ENCODE assay signal across 13 cellular contexts in genomic region chr13:46126074-46126473, GRCh38. TPM values are rescaled to one million over a fixed set of nuclear protein-coding genes. Genes with fewer than 3 reads are reported as not detected.
A peak's percentile ranks its signal among the peaks of the same experiment; 100 is the strongest.
DNase-seq lines count a peak whose midpoint lies in the region; ATAC-seq, FAIRE-seq and TF ChIP-seq lines count a peak whose summit lies in the region.
"Had no signal": no experiment of that assay in that cellular context is flagged by ENCODE, and none has a peak within 500 bp of the region (broad histone marks: within the 10 kb centered on the region; RNA-seq: fewer than 3 reads in every experiment).

No MANE protein-coding gene starts in this region.

- TF ChIP-seq CTCF in activated CD8-positive, alpha-beta T cell treated with anti-CD3 and anti-CD28 coated beads for 36 hours (IDR thresholded peaks at IDR 0.05) = no peak
- no peak for TF ChIP-seq CTCF in stomach (IDR thresholded peaks at IDR 0.05)

- H3K27ac Mint-ChIP-seq in T-helper 2 cell treated with Interferon-gamma antibody and Interleukin-4, amounts not matched to agents 5 μg/mL and 100 μg/mL, for 36 hours = peak overlapping the region; percentile 75
- H3K27ac Mint-ChIP-seq in activated CD8-positive, alpha-beta T cell treated with anti-CD3 and anti-CD28 coated beads for 36 hours = peak overlapping the region; percentile 64
- peak overlapping the region; percentile 75 to 98 (median 94) for H3K27ac Mint-ChIP-seq in naive thymus-derived CD4-positive, alpha-beta T cell

- 42 to 61% (median 44%) methylated on average over 2 of the region's 2 CpGs for WGBS in stomach, 5 donors

- peak overlapping the region; percentile 66 for H3K27ac ChIP-seq in naive thymus-derived CD4-positive, alpha-beta T cell (ENCODE audit: low read depth, low read length)
- H3K27ac ChIP-seq in stomach = no peak overlapping the region
- H3K27ac ChIP-seq: A549, left lung, psoas muscle, suprapubic skin had no signal

- no peaks in the 10 kb centered on the region for H3K9me3 Mint-ChIP-seq in T-helper 2 cell treated with Interferon-gamma antibody and Interleukin-4, amounts not matched to agents 5 μg/mL and 100 μg/mL, for 36 hours
- H3K9me3 Mint-ChIP-seq in activated CD8-positive, alpha-beta T cell treated with anti-CD3 and anti-CD28 coated beads for 36 hours = no peaks in the 10 kb centered on the region
- H3K9me3 Mint-ChIP-seq in naive thymus-derived CD4-positive, alpha-beta T cell = no peaks in the 10 kb centered on the region
- H3K9me3 Mint-ChIP-seq: brain had no signal

- H3K4me1 Mint-ChIP-seq in T-helper 2 cell treated with Interferon-gamma antibody and Interleukin-4, amounts not matched to agents 5 μg/mL and 100 μg/mL, for 36 hours (ENCODE audit: low read depth) = peaks cover 32% of the 10 kb centered on the region
- peaks cover 35% of the 10 kb centered on the region for H3K4me1 Mint-ChIP-seq in activated CD8-positive, alpha-beta T cell treated with anti-CD3 and anti-CD28 coated beads for 36 hours (ENCODE audit: low read depth)
- peaks cover 37 to 61% (median 56%) of the 10 kb centered on the region in 7 donors for H3K4me1 Mint-ChIP-seq in naive thymus-derived CD4-positive, alpha-beta T cell

- TF ChIP-seq EP300 in stomach (IDR thresholded peaks at IDR 0.05) = no peak

- intact Hi-C loops in activated CD8-positive, alpha-beta T cell treated with anti-CD3 and anti-CD28 coated beads for 36 hours (cut with micrococcal nuclease) = loop anchor here (10.0 kb wide), 1 partner anchor 71 kb away; the partner anchor contains the start of gene ZC3H13
- intact Hi-C loops in naive thymus-derived CD4-positive, alpha-beta T cell (cut with micrococcal nuclease) = loop anchor here (1.0 to 10.0 kb wide), 12 partner anchors 33 to 615 kb away; partner anchors contain the start of gene ZC3H13 (in 2 of the 2)
- intact Hi-C loops in stomach (cut with DNase I; ENCODE audit: low total_unique reads) = no loop called here

- ATAC-seq in activated CD8-positive, alpha-beta T cell treated with anti-CD3 and anti-CD28 coated beads for 36 hours = no peak
- ATAC-seq in naive thymus-derived CD4-positive, alpha-beta T cell = peak; percentile 8

- DNase-seq in T-helper 2 cell treated with Interferon-gamma antibody and Interleukin-4, amounts not matched to agents 5 μg/mL and 100 μg/mL, for 36 hours (ENCODE audit: low spot score) = no peak
- no peak for DNase-seq in T-helper 2 cell
- DNase-seq in GF-D8 (lab: John Stamatoyannopoulos, UW) = peak; percentile 59
- no peak for DNase-seq in activated CD8-positive, alpha-beta T cell treated with anti-CD3 and anti-CD28 coated beads for 36 hours
- peak in 1 of 9 donors; percentile 1 for DNase-seq in naive thymus-derived CD4-positive, alpha-beta T cell
- no peak for DNase-seq in stomach
- no peak for DNase-seq in stimulated activated CD4-positive, alpha-beta T cell treated with anti-CD3 and anti-CD28 coated beads, Interleukin-4, amount 100 ng/mL, for 4 hours
- no peak for DNase-seq in RCC 7860 (ENCODE audit: low spot score)

- TF ChIP-seq POLR2A in stomach (IDR thresholded peaks at IDR 0.05) = no peak

- H3K4me3 ChIP-seq in naive thymus-derived CD4-positive, alpha-beta T cell (ENCODE audit: low read length) = no peak overlapping the region
- no peak overlapping the region for H3K4me3 ChIP-seq in stomach
- H3K4me3 ChIP-seq: A549, left lung, psoas muscle, suprapubic skin had no signal

- no peaks in the 10 kb centered on the region for H3K27me3 Mint-ChIP-seq in T-helper 2 cell treated with Interferon-gamma antibody and Interleukin-4, amounts not matched to agents 5 μg/mL and 100 μg/mL, for 36 hours (ENCODE audit: low read depth)
- no peaks in the 10 kb centered on the region for H3K27me3 Mint-ChIP-seq in activated CD8-positive, alpha-beta T cell treated with anti-CD3 and anti-CD28 coated beads for 36 hours
- H3K27me3 Mint-ChIP-seq in naive thymus-derived CD4-positive, alpha-beta T cell = peaks cover 0 to 2% (median 0%) of the 10 kb centered on the region in 5 donors

- no peak for FAIRE-seq in RCC 7860 (lab: Jason Lieb, UNC)
- FAIRE-seq: A549 had no signal

- POLR2A ChIA-PET in activated CD8-positive, alpha-beta T cell treated with anti-CD3 and anti-CD28 coated beads for 36 hours (lab: Charles Lee) = interaction anchor here (0.8 to 3.5 kb wide), 8 partner anchors 10 to 185 kb away, joined by 3 to 13 read pairs (median 4); partner anchors contain the start of gene ZC3H13
- POLR2A ChIA-PET in naive thymus-derived CD4-positive, alpha-beta T cell (lab: Charles Lee) = interaction anchor here (0.6 to 2.3 kb wide), 7 partner anchors 9 to 195 kb away, joined by 3 to 13 read pairs (median 5); partner anchors contain the start of gene ZC3H13

- H3K36me3 ChIP-seq in naive thymus-derived CD4-positive, alpha-beta T cell (ENCODE audit: control insufficient read depth in 2 of 3, insufficient read depth in 3 of 3, low read length in 3 of 3) = peaks cover 15 to 51% (median 42%) of the 10 kb centered on the region in 3 experiments
- peaks cover 0 to 19% (median 4%) of the 10 kb centered on the region in 4 donors for H3K36me3 ChIP-seq in stomach
- H3K36me3 ChIP-seq: suprapubic skin had no signal

- H3K9me3 ChIP-seq in naive thymus-derived CD4-positive, alpha-beta T cell (ENCODE audit: control insufficient read depth in 2 of 3, low read length in 3 of 3) = no peaks in the 10 kb centered on the region
- no peaks in the 10 kb centered on the region for H3K9me3 ChIP-seq in stomach
- H3K9me3 ChIP-seq: A549, left lung, psoas muscle, suprapubic skin had no signal

- peak overlapping the region; percentile 19 for H3K4me3 Mint-ChIP-seq in T-helper 2 cell treated with Interferon-gamma antibody and Interleukin-4, amounts not matched to agents 5 μg/mL and 100 μg/mL, for 36 hours
- no peak overlapping the region for H3K4me3 Mint-ChIP-seq in activated CD8-positive, alpha-beta T cell treated with anti-CD3 and anti-CD28 coated beads for 36 hours
- peak overlapping the region in 3 of 10 donors; percentile 6 to 59 (median 34) for H3K4me3 Mint-ChIP-seq in naive thymus-derived CD4-positive, alpha-beta T cell
- H3K4me3 Mint-ChIP-seq: brain had no signal

- H3K36me3 Mint-ChIP-seq in T-helper 2 cell treated with Interferon-gamma antibody and Interleukin-4, amounts not matched to agents 5 μg/mL and 100 μg/mL, for 36 hours (ENCODE audit: low read depth) = peaks cover 60% of the 10 kb centered on the region
- peaks cover 36% of the 10 kb centered on the region for H3K36me3 Mint-ChIP-seq in activated CD8-positive, alpha-beta T cell treated with anti-CD3 and anti-CD28 coated beads for 36 hours (ENCODE audit: low read depth)
- H3K36me3 Mint-ChIP-seq in naive thymus-derived CD4-positive, alpha-beta T cell = peaks cover 3 to 36% (median 25%) of the 10 kb centered on the region in 5 donors
- H3K36me3 Mint-ChIP-seq: brain had no signal

- CTCF ChIA-PET in activated CD8-positive, alpha-beta T cell treated with anti-CD3 and anti-CD28 coated beads for 36 hours (lab: Charles Lee) = interaction anchor here (0.6 to 2.6 kb wide), 21 partner anchors 8 to 503 kb away, joined by 3 to 47 read pairs (median 5); no protein-coding TSS in a partner anchor
- CTCF ChIA-PET in naive thymus-derived CD4-positive, alpha-beta T cell (lab: Charles Lee) = interaction anchor here (0.6 to 2.5 kb wide), 29 partner anchors 8 to 616 kb away, joined by 3 to 10 read pairs (median 4); partner anchors contain the start of gene ZC3H13

- H3K4me1 ChIP-seq in naive thymus-derived CD4-positive, alpha-beta T cell (ENCODE audit: control insufficient read depth in 2 of 2, insufficient read depth in 2 of 2, low read length in 2 of 2) = peaks cover 11 to 34% of the 10 kb centered on the region in 2 donors
- no peaks in the 10 kb centered on the region for H3K4me1 ChIP-seq in stomach
- H3K4me1 ChIP-seq: A549, psoas muscle had no signal

- H3K27me3 ChIP-seq in naive thymus-derived CD4-positive, alpha-beta T cell (ENCODE audit: control insufficient read depth in 2 of 2, insufficient read depth in 2 of 2, low read length in 2 of 2) = no peaks in the 10 kb centered on the region
- no peaks in the 10 kb centered on the region for H3K27me3 ChIP-seq in stomach
- H3K27me3 ChIP-seq: left lung, suprapubic skin had no signal

RNA-seq across cellular contexts. Expression of gene CPB2, which starts 21.2 kb away (rescaled TPM):
- total RNA-seq in activated CD8-positive, alpha-beta T cell treated with anti-CD3 and anti-CD28 coated beads for 36 hours = not detected
- total RNA-seq in naive thymus-derived CD4-positive, alpha-beta T cell = not detected
- not detected for polyA plus RNA-seq in naive thymus-derived CD4-positive, alpha-beta T cell
- total RNA-seq in stomach = 1 to 10 TPM in 1 of 5 donors, under 1 TPM in 1, not detected in 3; 0.37 to 2.2 TPM
- polyA plus RNA-seq in stomach = not detected
- total RNA-seq: psoas muscle had no signal
- polyA plus RNA-seq: psoas muscle had no signal

RNA-seq across cellular contexts. Expression of gene LCP1, which starts 55.9 kb away (rescaled TPM):
- total RNA-seq in activated CD8-positive, alpha-beta T cell treated with anti-CD3 and anti-CD28 coated beads for 36 hours = 1,000 to 10,000 TPM; 1,014 to 1,019 TPM
- total RNA-seq in naive thymus-derived CD4-positive, alpha-beta T cell = 100 to 1,000 TPM; 293 to 989 (median 355) TPM
- polyA plus RNA-seq in naive thymus-derived CD4-positive, alpha-beta T cell = 100 to 1,000 TPM; 764 to 902 TPM
- 10 to 100 TPM in 4 of 5 donors, not detected in 1; 12.8 to 44.6 (median 33.0) TPM for total RNA-seq in stomach
- 10 to 100 TPM; 10.6 to 20.0 (median 14.1) TPM for polyA plus RNA-seq in stomach

Comparison
In these comparisons a context has a peak if more than half of its experiments do, and no peak if none do; other contexts are left out.
1. RNA of gene LCP1, which starts 55.9 kb away (total RNA-seq): 1,014 to 1,019 TPM in activated CD8-positive, alpha-beta T cell treated with anti-CD3 and anti-CD28 coated beads for 36 hours and 293 to 989 TPM in naive thymus-derived CD4-positive, alpha-beta T cell; 12.8 to 44.6 TPM in stomach; every median in the first group is over 4 times any median in the second.
2. Peak in every context shown above with its lines, with median percentiles within 50 percentile points of each other: H3K27ac Mint-ChIP-seq.